Comparison of ENCODE assay signal across 8 cellular contexts in the genomic region with DNA sequence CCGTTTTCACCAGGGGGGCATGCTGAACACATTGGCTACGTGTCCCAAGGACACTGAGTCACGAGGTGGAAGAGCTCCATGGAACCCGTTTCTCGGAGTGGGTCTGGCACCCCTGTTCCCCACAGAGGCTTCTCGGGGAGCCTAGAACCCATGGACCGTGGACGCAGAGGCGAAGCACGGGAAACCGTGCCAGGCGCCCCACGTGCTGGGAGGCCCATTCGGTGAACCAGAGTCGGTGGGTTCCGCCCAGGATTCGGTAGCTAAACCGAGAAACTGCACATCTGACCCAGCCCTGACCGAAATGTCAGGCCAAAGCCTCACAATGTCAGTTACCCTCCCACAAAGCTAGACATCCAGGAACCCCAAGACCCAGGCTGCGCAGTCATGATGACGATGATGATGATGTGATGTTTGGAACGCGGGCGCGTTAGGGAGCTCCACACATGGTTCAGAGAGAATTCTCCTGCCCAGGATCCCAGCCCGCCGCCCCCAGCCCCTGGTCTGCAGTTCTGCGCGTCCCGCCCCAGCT. TPM values are rescaled to one million over a fixed set of nuclear protein-coding genes. Genes with fewer than 3 reads are reported as not detected.
DNase-seq lines count a peak whose midpoint lies in the region; ATAC-seq and TF ChIP-seq lines count a peak whose summit lies in the region.

No MANE protein-coding gene starts in this region.

- ATAC-seq in GM19438 (IDR thresholded peaks at IDR 0.05; ENCODE audit: low read depth, unreplicated experiment): peak; percentile 12
- ATAC-seq in activated naive CD4-positive, alpha-beta T cell treated with anti-CD3 and anti-CD28 coated beads, Interleukin-2, amount 50 U/mL, for 72 hours: peak; percentile 34 to 65

- H3K27me3 ChIP-seq in HUES64 (ENCODE audit: insufficient read depth, low read length): 0 out of 2 replicates have a peak, but pooled peaks cover 4% of the 10 kb centered on the region

- WGBS in HUES64: 6% methylated on average over 30 of the region's 30 CpGs

- TF ChIP-seq CTCF in AG09309 (IDR thresholded peaks at IDR 0.05; ENCODE audit: control insufficient read depth, insufficient read depth, low read depth, low read length, missing control alignments): no peak

- peak overlapping the region; percentile 98 to 99 for H3K27ac Mint-ChIP-seq in activated naive CD4-positive, alpha-beta T cell treated with anti-CD3 and anti-CD28 coated beads, Interleukin-2, amount 50 U/mL, for 72 hours

- H3K4me3 ChIP-seq in AG09309 (ENCODE audit: control insufficient read depth, low read depth, low read length): peak overlapping the region; percentile 90
- peak overlapping the region; percentile 83 for H3K4me3 ChIP-seq in HUES64 (ENCODE audit: low read length)

- DNase-seq in AG09309 (ENCODE audit: low read depth) (no peak), cardiac septum (ENCODE audit: low spot score) (peak; percentile 84), posterior vena cava (ENCODE audit: low spot score) (peak; percentile 93), HuH-7.5 (ENCODE audit: low spot score) (no peak), NCI-H345 treated with DMSO at 0.1 percent for 48 hours (lab: John Stamatoyannopoulos, UW; ENCODE audit: unreplicated experiment) (no peak)
- DNase-seq in activated naive CD4-positive, alpha-beta T cell treated with anti-CD3 and anti-CD28 coated beads, Interleukin-2, amount 50 U/mL, for 72 hours (ENCODE audit: low spot score in 2 of 2): peak; percentile 54 to 77

- no peaks in the 10 kb centered on the region for H3K36me3 Mint-ChIP-seq in activated naive CD4-positive, alpha-beta T cell treated with anti-CD3 and anti-CD28 coated beads, Interleukin-2, amount 50 U/mL, for 72 hours

- H3K9me3 Mint-ChIP-seq in activated naive CD4-positive, alpha-beta T cell treated with anti-CD3 and anti-CD28 coated beads, Interleukin-2, amount 50 U/mL, for 72 hours: no peaks in the 10 kb centered on the region

- H3K9ac ChIP-seq in HUES64 (ENCODE audit: low read depth, low read length): peak overlapping the region; percentile 77

- H3K4me1 ChIP-seq in HUES64 (ENCODE audit: insufficient read depth, low read length): peaks cover 8% of the 10 kb centered on the region; the same call in 1 of the 2 replicates

- intact Hi-C loops in cardiac septum (cut with DNase I): loop anchor here (2.0 to 10.0 kb wide), 3 partner anchors 24 to 210 kb away; a partner anchor contains a TSS
- intact Hi-C loops in posterior vena cava (cut with DNase I): no loop called here

- H3K9me3 ChIP-seq in HUES64 (ENCODE audit: insufficient read depth, low read depth, low read length): no peaks in the 10 kb centered on the region

- peak overlapping the region; percentile 57; the same call in 1 of the 2 replicates for H3K27ac ChIP-seq in HUES64 (ENCODE audit: low read depth, low read length)

- no peaks in the 10 kb centered on the region for H3K36me3 ChIP-seq in HUES64 (ENCODE audit: insufficient read depth, low read length)

RNA-seq across cellular contexts. Expression of a gene that starts 28.5 kb away (rescaled TPM):
- not detected for polyA plus RNA-seq in HUES64 (2013, experiment 1 of 2)
- polyA plus RNA-seq in HUES64 (2013, experiment 2 of 2): 0.19 TPM
- 1 to 10 TPM in 1 of 2 donors, under 1 TPM in 1; 0.71 to 1.5 TPM for total RNA-seq in activated naive CD4-positive, alpha-beta T cell treated with anti-CD3 and anti-CD28 coated beads, Interleukin-2, amount 50 U/mL, for 72 hours
- 9.2 TPM for total RNA-seq in cardiac septum
- total RNA-seq in posterior vena cava: 10 to 100 TPM; 39.2 to 59.3 TPM

Comparison
In these comparisons a context has a peak if more than half of its experiments do, and no peak if none do; other contexts are left out.
1. DNase-seq: peak in activated naive CD4-positive, alpha-beta T cell treated with anti-CD3 and anti-CD28 coated beads, Interleukin-2, amount 50 U/mL, for 72 hours (2 of 2), cardiac septum (single experiment) and posterior vena cava (single experiment); none in AG09309 (single experiment), HuH-7.5 (single experiment) and NCI-H345 treated with DMSO at 0.1 percent for 48 hours (single experiment).